Comparison of ENCODE assay signal across 14 cellular contexts in the genomic region with DNA sequence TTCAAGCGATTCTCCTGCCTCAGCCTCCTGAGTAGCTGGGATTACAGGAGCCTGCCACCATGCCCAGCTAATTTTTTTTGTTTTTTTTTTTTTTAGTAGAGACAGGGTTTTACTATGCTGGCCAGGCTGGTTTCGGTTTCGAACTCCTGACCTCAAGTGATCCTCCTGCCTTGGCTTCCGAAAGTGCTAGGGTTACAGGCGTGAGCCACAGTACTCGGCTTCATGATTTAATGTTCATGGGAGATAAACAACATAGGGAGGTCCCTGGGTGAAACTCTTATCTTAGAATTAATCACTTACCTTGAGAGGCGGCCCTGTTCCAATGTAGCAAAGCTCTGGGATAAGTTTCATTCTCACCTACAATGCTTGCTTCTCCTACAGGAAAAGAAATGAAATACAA. TPM values are rescaled to one million over a fixed set of nuclear protein-coding genes. Genes with fewer than 3 reads are reported as not detected.
DNase-seq lines count a peak whose midpoint lies in the region; ATAC-seq and TF ChIP-seq lines count a peak whose summit lies in the region.
"Had no signal": no experiment of that assay in that cellular context is flagged by ENCODE, and none has a peak within 500 bp of the region (broad histone marks: within the 10 kb centered on the region; RNA-seq: fewer than 3 reads in every experiment).

No MANE protein-coding gene starts in this region.

- peak overlapping the region; percentile 64 to 97 (median 88) for H3K27ac Mint-ChIP-seq in CD8-positive, alpha-beta memory T cell
- H3K27ac Mint-ChIP-seq in activated CD4-positive, alpha-beta memory T cell treated with anti-CD3 and anti-CD28 coated beads for 36 hours, result peak overlapping the region; percentile 30
- no peak overlapping the region for H3K27ac Mint-ChIP-seq in progenitor cell of endocrine pancreas

- CTCF ChIA-PET in CD8-positive, alpha-beta memory T cell (lab: Charles Lee), result interaction anchor here (2.2 kb wide), 1 partner anchor 21 kb away, joined by 11 read pairs; no protein-coding TSS in a partner anchor
- CTCF ChIA-PET in activated CD4-positive, alpha-beta memory T cell treated with anti-CD3 and anti-CD28 coated beads for 36 hours (lab: Charles Lee), result no interaction called here

- peaks cover 16 to 29% (median 24%) of the 10 kb centered on the region in 3 donors for H3K4me1 Mint-ChIP-seq in CD8-positive, alpha-beta memory T cell
- peaks cover 3% of the 10 kb centered on the region for H3K4me1 Mint-ChIP-seq in activated CD4-positive, alpha-beta memory T cell treated with anti-CD3 and anti-CD28 coated beads for 36 hours (ENCODE audit: low read depth)
- peaks cover 3% of the 10 kb centered on the region for H3K4me1 Mint-ChIP-seq in progenitor cell of endocrine pancreas (ENCODE audit: low read depth)

- TF ChIP-seq CTCF in omental fat pad (IDR thresholded peaks at IDR 0.05) (no peak), progenitor cell of endocrine pancreas (IDR thresholded peaks at IDR 0.05; ENCODE audit: unreplicated experiment) (no peak)

- no peaks in the 10 kb centered on the region for H3K27me3 Mint-ChIP-seq in CD8-positive, alpha-beta memory T cell
- no peaks in the 10 kb centered on the region for H3K27me3 Mint-ChIP-seq in activated CD4-positive, alpha-beta memory T cell treated with anti-CD3 and anti-CD28 coated beads for 36 hours
- H3K27me3 Mint-ChIP-seq in progenitor cell of endocrine pancreas, result no peaks in the 10 kb centered on the region

- POLR2A ChIA-PET in CD8-positive, alpha-beta memory T cell (lab: Charles Lee), result interaction anchor here (0.5 to 0.8 kb wide), 2 partner anchors 32 to 265 kb away, joined by 3 to 4 read pairs; no protein-coding TSS in a partner anchor
- POLR2A ChIA-PET in activated CD4-positive, alpha-beta memory T cell treated with anti-CD3 and anti-CD28 coated beads for 36 hours (lab: Charles Lee), result no interaction called here

- peaks cover 8 to 77% (median 26%) of the 10 kb centered on the region in 3 donors for H3K36me3 Mint-ChIP-seq in CD8-positive, alpha-beta memory T cell
- H3K36me3 Mint-ChIP-seq in activated CD4-positive, alpha-beta memory T cell treated with anti-CD3 and anti-CD28 coated beads for 36 hours, result peaks cover 40% of the 10 kb centered on the region
- peaks cover 25% of the 10 kb centered on the region for H3K36me3 Mint-ChIP-seq in progenitor cell of endocrine pancreas (ENCODE audit: insufficient read depth)

- peaks cover 27% of the 10 kb centered on the region for H3K36me3 ChIP-seq in CD8-positive, alpha-beta memory T cell (ENCODE audit: insufficient read depth, low read length)

- ATAC-seq in GM19452 (IDR thresholded peaks at IDR 0.05; ENCODE audit: unreplicated experiment) (peak; percentile 95), HG02981 (IDR thresholded peaks at IDR 0.05; ENCODE audit: unreplicated experiment) (peak; percentile 97), omental fat pad (ENCODE audit: low FRiP score) (no peak)
- ATAC-seq: gastrocnemius medialis had no signal

- no peak overlapping the region for H3K27ac ChIP-seq in CD8-positive, alpha-beta memory T cell (ENCODE audit: low read depth, low read length)
- H3K27ac ChIP-seq: gastrocnemius medialis, sigmoid colon had no signal

- intact Hi-C loops in activated CD4-positive, alpha-beta memory T cell treated with anti-CD3 and anti-CD28 coated beads for 36 hours (cut with micrococcal nuclease), result no loop called here

- no peaks in the 10 kb centered on the region for H3K9me3 ChIP-seq in CD8-positive, alpha-beta memory T cell (ENCODE audit: low read length)
- H3K9me3 ChIP-seq: gastrocnemius medialis, sigmoid colon had no signal

- no peaks in the 10 kb centered on the region for H3K27me3 ChIP-seq in CD8-positive, alpha-beta memory T cell (ENCODE audit: insufficient read depth, low read length, poor library complexity, severe bottlenecking)
- H3K27me3 ChIP-seq: gastrocnemius medialis, sigmoid colon had no signal

- peak in 2 of 5 donors; percentile 21 to 61 for DNase-seq in CD8-positive, alpha-beta memory T cell
- DNase-seq in activated CD4-positive, alpha-beta memory T cell treated with anti-CD3 and anti-CD28 coated beads for 36 hours, result peak; percentile 16
- DNase-seq in omental fat pad (ENCODE audit: low spot score) (no peak), progenitor cell of endocrine pancreas (ENCODE audit: low spot score, unreplicated experiment) (no peak), activated gamma-delta T cell treated with Interleukin-2 at 50 U/mL for 16 hours (no peak), NCI-H2029 (lab: John Stamatoyannopoulos, UW) (no peak)
- DNase-seq: gastrocnemius medialis; H7; mammary epithelial cell; NK-92 treated with Interleukin-12 subunit alpha and Interleukin-12 subunit beta, amount 100 ng/mL, for 24 hours; sigmoid colon; T-helper 9 cell had no signal

- no peaks in the 10 kb centered on the region for H3K9me3 Mint-ChIP-seq in CD8-positive, alpha-beta memory T cell
- H3K9me3 Mint-ChIP-seq in activated CD4-positive, alpha-beta memory T cell treated with anti-CD3 and anti-CD28 coated beads for 36 hours, result no peaks in the 10 kb centered on the region
- no peaks in the 10 kb centered on the region for H3K9me3 Mint-ChIP-seq in progenitor cell of endocrine pancreas (ENCODE audit: low read depth)

- no peak overlapping the region for H3K4me3 ChIP-seq in CD8-positive, alpha-beta memory T cell (ENCODE audit: low read length)
- H3K4me3 ChIP-seq: gastrocnemius medialis, sigmoid colon had no signal

- peak overlapping the region in 6 of 7 donors; percentile 25 to 85 (median 63) for H3K4me3 Mint-ChIP-seq in CD8-positive, alpha-beta memory T cell
- H3K4me3 Mint-ChIP-seq in activated CD4-positive, alpha-beta memory T cell treated with anti-CD3 and anti-CD28 coated beads for 36 hours, result no peak overlapping the region
- H3K4me3 Mint-ChIP-seq in progenitor cell of endocrine pancreas (ENCODE audit: low read depth), result no peak overlapping the region

- no peaks in the 10 kb centered on the region for H3K4me1 ChIP-seq in CD8-positive, alpha-beta memory T cell (ENCODE audit: insufficient read depth, low read length)
- H3K4me1 ChIP-seq: gastrocnemius medialis, sigmoid colon had no signal

RNA-seq across cellular contexts. Expression of a gene that starts 48.3 kb away (rescaled TPM):
- total RNA-seq in CD8-positive, alpha-beta memory T cell, result 10 to 100 TPM; 61.4 to 64.8 TPM
- polyA plus RNA-seq in CD8-positive, alpha-beta memory T cell, result 21.7 TPM
- 10 to 100 TPM; 49.0 to 50.2 TPM for total RNA-seq in activated CD4-positive, alpha-beta memory T cell treated with anti-CD3 and anti-CD28 coated beads for 36 hours
- total RNA-seq in omental fat pad, result 10 to 100 TPM; 53.3 to 74.0 (median 66.5) TPM
- total RNA-seq in progenitor cell of endocrine pancreas, result 68.3 and 72.2 TPM in 2 replicates

Comparison
In these comparisons a context has a peak if more than half of its experiments do, and no peak if none do; other contexts are left out.
1. H3K4me3 Mint-ChIP-seq: peak in CD8-positive, alpha-beta memory T cell (6 of 7); none in activated CD4-positive, alpha-beta memory T cell treated with anti-CD3 and anti-CD28 coated beads for 36 hours (single experiment) and progenitor cell of endocrine pancreas (single experiment).